ENCODE assay signal across 8 cellular contexts in the genomic region with DNA sequence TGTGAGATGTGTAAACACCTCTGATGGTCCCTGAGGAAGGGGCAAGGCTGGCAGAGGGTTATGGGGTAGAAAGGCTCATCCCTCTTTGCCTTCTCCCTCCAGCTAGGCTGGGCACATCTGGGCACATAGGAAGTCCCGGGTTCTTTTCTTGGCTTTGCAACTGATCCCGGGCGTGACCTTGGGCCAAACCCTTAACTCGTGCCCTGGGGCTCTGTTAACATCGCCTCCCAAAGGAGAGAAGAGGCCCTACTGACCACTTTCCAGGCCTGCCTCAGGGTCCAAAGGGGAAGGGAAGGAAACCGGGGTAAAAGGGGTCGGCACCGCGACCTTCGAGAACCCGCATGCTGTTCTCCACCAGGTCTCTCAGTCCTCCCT. TPM values are rescaled to one million over a fixed set of nuclear protein-coding genes. Genes with fewer than 3 reads are reported as not detected.
DNase-seq lines count a peak whose midpoint lies in the region; ATAC-seq and TF ChIP-seq lines count a peak whose summit lies in the region.

No MANE protein-coding gene starts in this region.

- H3K79me2 ChIP-seq in OCI-LY3 (ENCODE audit: low read length) (peaks cover 10% of the 10 kb centered on the region; the same call in 1 of the 2 replicates), osteoblast (ENCODE audit: insufficient read depth, low read length) (peaks cover 23% of the 10 kb centered on the region)

- H4K20me1 ChIP-seq in BLaER1 treated with 17β-estradiol and CSF1 and Interleukin-3, amounts not matched to agents 10 nM and 100 nM: peaks cover 0 to 7% (median 0%) of the 10 kb centered on the region in 11 experiments; a peak in 1 of 22 replicates
- H4K20me1 ChIP-seq in OCI-LY3 (ENCODE audit: insufficient read depth, low read length): no peaks in the 10 kb centered on the region
- H4K20me1 ChIP-seq in osteoblast (ENCODE audit: insufficient read depth, low read length): no peaks in the 10 kb centered on the region

- H2AFZ ChIP-seq in OCI-LY3 (ENCODE audit: low read depth, low read length) (peak overlapping the region; percentile 43; the same call in 1 of the 2 replicates), osteoblast (ENCODE audit: low read length) (peak overlapping the region; percentile 93)

- ATAC-seq in HG02642 (IDR thresholded peaks at IDR 0.05; ENCODE audit: poor library complexity, unreplicated experiment): no peak

- peak overlapping the region in 7 of 11 experiments; percentile 49 to 93 (median 56); a peak in 12 of 22 replicates for H3K27ac ChIP-seq in BLaER1 treated with 17β-estradiol and CSF1 and Interleukin-3, amounts not matched to agents 10 nM and 100 nM
- H3K27ac ChIP-seq in OCI-LY3 (ENCODE audit: low read length) (no peak overlapping the region), esophagus (ENCODE audit: low read depth in 2 of 2, low read length in 1 of 2) (peak overlapping the region; percentile 54 to 67), osteoblast (ENCODE audit: low read depth, low read length) (peak overlapping the region; percentile 63)

- H3K9ac ChIP-seq in BLaER1 treated with 17β-estradiol and CSF1 and Interleukin-3, amounts not matched to agents 10 nM and 100 nM: peak overlapping the region; percentile 64 to 75 (median 70)
- peak overlapping the region; percentile 68 for H3K9ac ChIP-seq in OCI-LY3 (ENCODE audit: low read length)

- no peaks in the 10 kb centered on the region for H3K9me3 ChIP-seq in BLaER1 treated with 17β-estradiol and CSF1 and Interleukin-3, amounts not matched to agents 10 nM and 100 nM (replicated peaks in 1 of 11)
- H3K9me3 ChIP-seq in OCI-LY3 (ENCODE audit: insufficient read depth, low read length): no peaks in the 10 kb centered on the region
- no peaks in the 10 kb centered on the region for H3K9me3 ChIP-seq in esophagus (ENCODE audit: control insufficient read depth in 2 of 2, insufficient read depth in 1 of 2, low read depth in 1 of 2, low read length in 1 of 2)
- H3K9me3 ChIP-seq in osteoblast (ENCODE audit: low read depth, low read length): no peaks in the 10 kb centered on the region

- peak overlapping the region; percentile 53 to 98 (median 69) for H3K4me3 ChIP-seq in BLaER1 treated with 17β-estradiol and CSF1 and Interleukin-3, amounts not matched to agents 10 nM and 100 nM
- peak overlapping the region; percentile 99 for H3K4me3 ChIP-seq in OCI-LY3 (ENCODE audit: low read length)
- peak overlapping the region; percentile 43 to 45 for H3K4me3 ChIP-seq in esophagus (ENCODE audit: low read depth in 1 of 2, low read length in 2 of 2)
- peak overlapping the region; percentile 79 for H3K4me3 ChIP-seq in osteoblast (ENCODE audit: insufficient read depth, low read length)

- peaks cover 0 to 10% (median 0%) of the 10 kb centered on the region in 11 experiments; a peak in 2 of 22 replicates for H3K36me3 ChIP-seq in BLaER1 treated with 17β-estradiol and CSF1 and Interleukin-3, amounts not matched to agents 10 nM and 100 nM
- H3K36me3 ChIP-seq in OCI-LY3 (replicated peaks; ENCODE audit: low read depth, low read length): no peaks in the 10 kb centered on the region
- peaks cover 0 to 2% of the 10 kb centered on the region in 2 donors for H3K36me3 ChIP-seq in esophagus (ENCODE audit: control insufficient read depth in 2 of 2, insufficient read depth in 2 of 2, low read length in 1 of 2)
- H3K36me3 ChIP-seq in osteoblast (ENCODE audit: insufficient read depth, low read length): no peaks in the 10 kb centered on the region

- DNase-seq in osteoblast (ENCODE audit: insufficient read length, low spot score, missing footprints) (no peak), COR-L47 (lab: John Stamatoyannopoulos, UW) (no peak), occipital lobe (lab: John Stamatoyannopoulos, UW) (no peak), OCI-M2 (lab: John Stamatoyannopoulos, UW; ENCODE audit: unreplicated experiment) (no peak)

- peaks cover 0 to 11% (median 0%) of the 10 kb centered on the region in 11 experiments; a peak in 2 of 22 replicates for H3K27me3 ChIP-seq in BLaER1 treated with 17β-estradiol and CSF1 and Interleukin-3, amounts not matched to agents 10 nM and 100 nM
- peaks cover 10% of the 10 kb centered on the region; the same call in 1 of the 2 replicates for H3K27me3 ChIP-seq in OCI-LY3 (ENCODE audit: low read depth, low read length)
- no peaks in the 10 kb centered on the region for H3K27me3 ChIP-seq in esophagus (ENCODE audit: control insufficient read depth in 1 of 2, insufficient read depth in 2 of 2, low read length in 2 of 2)
- no peaks in the 10 kb centered on the region for H3K27me3 ChIP-seq in osteoblast (ENCODE audit: insufficient read depth, low read length)

- peaks cover 35 to 54% (median 42%) of the 10 kb centered on the region in 10 experiments for H3K4me1 ChIP-seq in BLaER1 treated with 17β-estradiol and CSF1 and Interleukin-3, amounts not matched to agents 10 nM and 100 nM
- H3K4me1 ChIP-seq in OCI-LY3 (ENCODE audit: low read length) (peaks cover 21% of the 10 kb centered on the region), esophagus (ENCODE audit: control insufficient read depth in 2 of 2, insufficient read depth in 2 of 2, low read length in 1 of 2) (peaks cover 0 to 6% of the 10 kb centered on the region in 2 donors), osteoblast (ENCODE audit: insufficient read depth, low read length) (peaks cover 32% of the 10 kb centered on the region)

- H3K4me2 ChIP-seq in BLaER1 treated with 17β-estradiol and CSF1 and Interleukin-3, amounts not matched to agents 10 nM and 100 nM: peak overlapping the region; percentile 79 to 96 (median 90)
- H3K4me2 ChIP-seq in OCI-LY3 (ENCODE audit: low read length): peak overlapping the region; percentile 82
- peak overlapping the region; percentile 94 for H3K4me2 ChIP-seq in osteoblast (ENCODE audit: insufficient read depth, low read length)

- 12 to 20% methylated on average over 8 to 11 of the region's 11 CpGs for WGBS in esophagus, 2 donors

- no peak for TF ChIP-seq CTCF in OCI-LY3 (IDR thresholded peaks at IDR 0.05; ENCODE audit: low read depth, low read length)
- no peak for TF ChIP-seq CTCF in osteoblast (IDR thresholded peaks at IDR 0.05; ENCODE audit: extremely low read depth, low read depth, low read length)

RNA-seq across cellular contexts. Expression of a gene that starts 0.5 kb away (rescaled TPM):
- polyA plus RNA-seq in esophagus: 1 to 10 TPM; 1.8 to 2.0 TPM
- 17.7 and 18.8 TPM in 2 replicates for total RNA-seq in osteoblast
- 13.6 TPM for total RNA-seq in occipital lobe

RNA-seq across cellular contexts. Expression of a gene that starts 2.3 kb away (rescaled TPM):
- 10 to 100 TPM in 1 of 2 donors, 1 to 10 TPM in 1; 8.3 to 12.9 TPM for polyA plus RNA-seq in esophagus
- total RNA-seq in osteoblast (8.5 and 8.7 TPM in 2 replicates), occipital lobe (6.9 TPM)

RNA-seq across cellular contexts. Expression of a gene that starts 44.6 kb away (rescaled TPM):
- polyA plus RNA-seq in esophagus: 1 to 10 TPM; 5.5 to 7.0 TPM
- 1.1 and 1.2 TPM in 2 replicates for total RNA-seq in osteoblast
- 0.16 TPM for total RNA-seq in occipital lobe

RNA-seq across cellular contexts. Expression of a gene that starts 50.0 kb away (rescaled TPM):
- polyA plus RNA-seq in esophagus: 10 to 100 TPM; 33.8 to 39.1 TPM
- total RNA-seq in osteoblast (56.5 and 66.6 TPM in 2 replicates), occipital lobe (5.5 TPM)

Comparison
In these comparisons a context has a peak if more than half of its experiments do, and no peak if none do; other contexts are left out.
1. H3K4me3 ChIP-seq: peak in every context shown above with its lines; median percentile 99 in OCI-LY3; 79 in osteoblast; 69 in BLaER1 treated with 17β-estradiol and CSF1 and Interleukin-3, amounts not matched to agents 10 nM and 100 nM; 44 in esophagus.